ENCODE assay signal across 25 cellular contexts in the genomic region with DNA sequence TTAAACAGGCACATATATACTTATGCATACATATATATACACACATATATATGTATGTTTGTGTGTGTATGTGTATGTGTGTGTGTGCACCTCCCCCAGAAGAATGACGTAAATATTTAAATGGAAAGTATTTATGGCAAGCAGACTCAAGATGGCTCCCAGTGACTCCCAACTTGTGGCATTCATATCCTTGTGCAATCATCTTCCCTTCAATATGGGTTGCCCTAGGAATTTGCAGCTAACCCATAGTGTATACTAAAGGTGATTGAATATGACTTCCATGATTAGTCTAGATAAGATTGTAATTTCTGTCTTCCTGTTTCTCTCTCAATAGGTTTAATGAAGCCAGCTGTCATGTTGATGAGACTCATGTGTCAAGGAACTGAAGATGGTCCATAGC.
"Had no signal": no experiment of that assay in that cellular context is flagged by ENCODE, and none has a peak within 500 bp of the region (broad histone marks: within the 10 kb centered on the region; RNA-seq: fewer than 3 reads in every experiment).

No MANE protein-coding gene starts in this region.

- FAIRE-seq: keratinocyte had no signal

- H3K9me3 ChIP-seq: heart right ventricle, mucosa of descending colon, neutrophil, suprapubic skin, thoracic aorta, tibial artery, vagina had no signal

- H3K36me3 ChIP-seq: heart right ventricle, neutrophil, suprapubic skin, thoracic aorta, tibial artery, vagina had no signal

- H3K4me3 ChIP-seq: heart right ventricle, lung, mucosa of descending colon, skin epidermis, suprapubic skin, thoracic aorta, tibial artery, vagina had no signal

- H3K4me1 ChIP-seq: suprapubic skin, tibial artery, vagina had no signal

- DNase-seq: heart right ventricle; hippocampal formation; kidney glomerular epithelial cell; left cardiac atrium; midbrain; mucosa of descending colon; naive thymus-derived CD4-positive, alpha-beta T cell; occipital lobe; retina; right cardiac atrium; stimulated activated CD4-positive, alpha-beta T cell treated with anti-CD3 and anti-CD28 coated beads, Interleukin-4, amount 100 ng/mL, for 24 hours; stimulated activated naive CD4-positive, alpha-beta T cell; tibial artery had no signal

- H3K27ac ChIP-seq: neutrophil, parathyroid adenoma, skin epidermis, suprapubic skin, thoracic aorta, tibial artery, vagina had no signal

- ATAC-seq: left cardiac atrium; left lobe of liver; mucosa of descending colon; naive thymus-derived CD4-positive, alpha-beta T cell; natural killer cell treated with Interleukin-12 subunit alpha and Interleukin-12 subunit beta and Interleukin-15 and Interleukin-18, amount 100 ng/mL, for 72 hours; right cardiac atrium; sciatic nerve; stimulated activated effector memory CD8-positive, alpha-beta T cell treated with anti-CD3 and anti-CD28 coated beads, Interleukin-12 subunit alpha, Interleukin-12 subunit beta, amount 100 ng/mL, for 72 hours had no signal

- H3K27me3 ChIP-seq: heart right ventricle, neutrophil, suprapubic skin, tibial artery, vagina had no signal

- H3K9ac ChIP-seq: parathyroid adenoma had no signal

- H3K79me2 ChIP-seq: parathyroid adenoma had no signal
